ENCODE assay signal across 27 cellular contexts in genomic region chr1:7383671-7384070, GRCh38.
"Had no signal": no experiment of that assay in that cellular context is flagged by ENCODE, and none has a peak within 500 bp of the region (broad histone marks: within the 10 kb centered on the region; RNA-seq: fewer than 3 reads in every experiment).

No MANE protein-coding gene starts in this region.

- H3K27me3 ChIP-seq: breast epithelium, gastrocnemius medialis, hepatocyte, vagina had no signal

- H3K9me3 ChIP-seq: breast epithelium, gastrocnemius medialis, thoracic aorta, vagina had no signal

- H3K4me2 ChIP-seq: hepatocyte had no signal

- H3K27ac ChIP-seq: breast epithelium, gastrocnemius medialis, hepatocyte, parathyroid adenoma, thoracic aorta, vagina, WERI-Rb-1 had no signal

- H3K36me3 Mint-ChIP-seq: naive thymus-derived CD4-positive, alpha-beta T cell had no signal

- DNase-seq: activated CD4-positive, alpha-beta T cell treated with anti-CD3 and anti-CD28 coated beads for 48 hours; activated CD4-positive, alpha-beta T cell treated with anti-CD3 and anti-CD28 coated beads, Interleukin-2, amount 50 U/mL, for 48 hours; activated gamma-delta T cell treated with Interleukin-2 at 50 U/mL for 16 hours; activated naive CD4-positive, alpha-beta T cell treated with anti-CD3 and anti-CD28 coated beads, Interleukin-2, amount 50 U/mL, for 16 hours; activated naive CD8-positive, alpha-beta T cell treated with anti-CD3 and anti-CD28 coated beads, Interleukin-2, amount 50 U/mL, for 24 hours; activated T-cell treated with anti-CD3 and anti-CD28 coated beads, Interleukin-2, amount 50 U/mL, for 4 hours; amygdala; dermis blood vessel endothelial cell; effector CD8-positive, alpha-beta T cell; gastrocnemius medialis; left colon; midbrain; naive thymus-derived CD4-positive, alpha-beta T cell; nucleus accumbens; right cardiac atrium; stimulated activated CD4-positive, alpha-beta T cell treated with anti-CD3 and anti-CD28 coated beads, Interleukin-4, amount 100 ng/mL, for 1 hour; stimulated activated naive CD8-positive, alpha-beta T cell treated with anti-CD3 and anti-CD28 coated beads, Interleukin-15, Interleukin-2, amounts not matched to agents 100 U/mL and 50 U/mL, for 24 hours; trophoblast cell; WERI-Rb-1 had no signal

- H3K36me3 ChIP-seq: breast epithelium, gastrocnemius medialis, thoracic aorta, vagina, WERI-Rb-1 had no signal

- H3K9me3 Mint-ChIP-seq: activated naive CD8-positive, alpha-beta T cell treated with anti-CD3 and anti-CD28 coated beads, Interleukin-2, amount 50 U/mL, for 24 hours; activated T-cell treated with anti-CD3 and anti-CD28 coated beads, Interleukin-2, amount 50 U/mL, for 4 hours had no signal

- H3K9ac ChIP-seq: parathyroid adenoma had no signal

- H2AFZ ChIP-seq: hepatocyte, parathyroid adenoma had no signal

- H3K4me3 Mint-ChIP-seq: activated naive CD8-positive, alpha-beta T cell treated with anti-CD3 and anti-CD28 coated beads, Interleukin-2, amount 50 U/mL, for 24 hours; activated T-cell treated with anti-CD3 and anti-CD28 coated beads, Interleukin-2, amount 50 U/mL, for 4 hours; activated T-helper 17 cell treated with anti-CD3 and anti-CD28 coated beads, Interleukin-2, amount 50 U/mL, for 72 hours; central memory CD8-positive, alpha-beta T cell; naive thymus-derived CD4-positive, alpha-beta T cell had no signal

- H3K79me2 ChIP-seq: hepatocyte, parathyroid adenoma had no signal

- ATAC-seq: activated CD4-positive, CD25-positive, alpha-beta regulatory T cell treated with anti-CD3 and anti-CD28 coated beads, Interleukin-2, amount 50 U/mL, for 24 hours; activated naive CD8-positive, alpha-beta T cell treated with anti-CD3 and anti-CD28 coated beads, Interleukin-2, amount 50 U/mL, for 24 hours; activated T-cell treated with anti-CD3 and anti-CD28 coated beads, Interleukin-2, amount 50 U/mL, for 4 hours; activated T-helper 17 cell treated with anti-CD3 and anti-CD28 coated beads, Interleukin-2, amount 50 U/mL, for 72 hours; gastrocnemius medialis; left colon; naive thymus-derived CD4-positive, alpha-beta T cell; right cardiac atrium; stimulated activated naive CD8-positive, alpha-beta T cell treated with anti-CD3 and anti-CD28 coated beads, Interleukin-15, Interleukin-2, amounts not matched to agents 100 U/mL and 50 U/mL, for 24 hours had no signal

- H3K4me1 Mint-ChIP-seq: activated naive CD8-positive, alpha-beta T cell treated with anti-CD3 and anti-CD28 coated beads, Interleukin-2, amount 50 U/mL, for 24 hours; activated T-helper 17 cell treated with anti-CD3 and anti-CD28 coated beads, Interleukin-2, amount 50 U/mL, for 72 hours; central memory CD8-positive, alpha-beta T cell; naive thymus-derived CD4-positive, alpha-beta T cell had no signal

- H3K27ac Mint-ChIP-seq: activated naive CD8-positive, alpha-beta T cell treated with anti-CD3 and anti-CD28 coated beads, Interleukin-2, amount 50 U/mL, for 24 hours; activated T-helper 17 cell treated with anti-CD3 and anti-CD28 coated beads, Interleukin-2, amount 50 U/mL, for 72 hours; naive thymus-derived CD4-positive, alpha-beta T cell had no signal

- H3K4me3 ChIP-seq: breast epithelium, gastrocnemius medialis, hepatocyte, thoracic aorta, vagina had no signal
